ENCODE assay signal across 9 cellular contexts in genomic region chr22:19094393-19094997, GRCh38. TPM values are rescaled to one million over a fixed set of nuclear protein-coding genes. Genes with fewer than 3 reads are reported as not detected.
"Had no signal": no experiment of that assay in that cellular context is flagged by ENCODE, and none has a peak within 500 bp of the region (broad histone marks: within the 10 kb centered on the region; RNA-seq: fewer than 3 reads in every experiment).

No MANE protein-coding gene starts in this region.

- ATAC-seq: GM12878 had no signal

- FAIRE-seq: G401.6, GM12878, GM12891, GM12892, GM18507, GM19239 had no signal

- H3K4me3 ChIP-seq: GM12878 had no signal

- DNase-seq: GDM1, GF-D8 had no signal

RNA-seq across cellular contexts. Expression of gene TSSK2, which starts 36.6 kb away (rescaled TPM):
- total RNA-seq: G401 had no signal

RNA-seq across cellular contexts. Expression of gene GSC2, which starts 55.6 kb away (rescaled TPM):
- total RNA-seq: GM12878 had no signal
- polyA plus RNA-seq: GM12878 had no signal
